Comparison of ENCODE assay signal across 1 cellular context in genomic region chr13:37109080-37109678, GRCh38.
TF ChIP-seq lines count a peak whose summit lies in the region.

No MANE protein-coding gene starts in this region.

TF ChIP-seq in H1, 55 proteins besides CTCF, POLR2A, EP300 and RAD21 (continued from another document):
- TF ChIP-seq CHD1 (IDR thresholded peaks at IDR 0.05; ENCODE audit: low read depth, low read length), result no peak
- no peak for TF ChIP-seq TCF12 (IDR thresholded peaks at IDR 0.05; ENCODE audit: low read depth, low read length)
TF ChIP-seq in H1: peak in this region for 0.
